ENCODE assay signal across 9 cellular contexts in genomic region chr6:28211840-28212509, GRCh38. TPM values are rescaled to one million over a fixed set of nuclear protein-coding genes. Genes with fewer than 3 reads are reported as not detected.
DNase-seq lines count a peak whose midpoint lies in the region; ATAC-seq, FAIRE-seq and TF ChIP-seq lines count a peak whose summit lies in the region.
"Had no signal": no experiment of that assay in that cellular context is flagged by ENCODE, and none has a peak within 500 bp of the region (broad histone marks: within the 10 kb centered on the region; RNA-seq: fewer than 3 reads in every experiment).

No MANE protein-coding gene starts in this region.

- peak; percentile 9 for ATAC-seq in HG02884 (IDR thresholded peaks at IDR 0.05; ENCODE audit: unreplicated experiment)
- peak in 1 of 2 donors; percentile 42 for ATAC-seq in lower lobe of right lung
- ATAC-seq in mucosa of descending colon, result no peak

- no peaks in the 10 kb centered on the region for H3K9me3 Mint-ChIP-seq in activated T-helper 1 cell treated with anti-CD3 and anti-CD28 coated beads, Interleukin-12 subunit alpha, Interleukin-12 subunit beta, Interleukin-2, Interleukin-4 antibody, amounts not matched to agents 30 ng/mL and 10 ng/mL and 1 ng/mL, durations not matched to agents 14 hours and 24 hours and 36 hours

- H3K4me3 Mint-ChIP-seq in activated T-helper 1 cell treated with anti-CD3 and anti-CD28 coated beads, Interleukin-12 subunit alpha, Interleukin-12 subunit beta, Interleukin-2, Interleukin-4 antibody, amounts not matched to agents 30 ng/mL and 10 ng/mL and 1 ng/mL, durations not matched to agents 14 hours and 24 hours and 36 hours, result peak overlapping the region; percentile 82

- H3K4me3 ChIP-seq in lower lobe of right lung, result peak overlapping the region; percentile 47
- H3K4me3 ChIP-seq in mucosa of descending colon, result no peak overlapping the region

- H3K27me3 ChIP-seq in lower lobe of right lung (ENCODE audit: low read depth), result peaks cover 86% of the 10 kb centered on the region

- intact Hi-C loops in activated T-helper 1 cell treated with anti-CD3 and anti-CD28 coated beads, Interleukin-12 subunit alpha, Interleukin-12 subunit beta, Interleukin-2, Interleukin-4 antibody, amounts not matched to agents 30 ng/mL and 10 ng/mL and 1 ng/mL, durations not matched to agents 14 hours and 24 hours and 36 hours (cut with micrococcal nuclease), result loop anchor here (2.0 to 10.0 kb wide), 8 partner anchors 71 to 443 kb away; partner anchors contain the start of genes ZKSCAN8, ZNF165, ZSCAN23 and ZSCAN31
- intact Hi-C loops in lower lobe of right lung (cut with DNase I) (no loop called here), mucosa of descending colon (cut with DNase I, micrococcal nuclease) (loop anchor here in 1 of 2 donors (5.0 kb wide), 1 partner anchor 70 kb away; the partner anchor contains the start of gene ZKSCAN8)

- FAIRE-seq in H54 (lab: Jason Lieb, UNC), result no peak

- peak overlapping the region; percentile 69 for H3K27ac ChIP-seq in lower lobe of right lung

- CTCF ChIA-PET in GM10248 (lab: Yijun Ruan, JAX), result interaction anchor here (1.0 to 2.2 kb wide), 3 partner anchors 14 to 144 kb away, joined by 3 to 7 read pairs (median 4); no protein-coding TSS in a partner anchor

- TF ChIP-seq CTCF in GM10248 (IDR thresholded peaks at IDR 0.05; ENCODE audit: control extremely low read depth, extremely low read depth, low read depth, missing control alignments), result no peak
- no peak for TF ChIP-seq CTCF in lower lobe of right lung (IDR thresholded peaks at IDR 0.05)
- TF ChIP-seq CTCF in mucosa of descending colon (IDR thresholded peaks at IDR 0.05), result no peak

- peak overlapping the region; percentile 50 for H3K27ac Mint-ChIP-seq in activated T-helper 1 cell treated with anti-CD3 and anti-CD28 coated beads, Interleukin-12 subunit alpha, Interleukin-12 subunit beta, Interleukin-2, Interleukin-4 antibody, amounts not matched to agents 30 ng/mL and 10 ng/mL and 1 ng/mL, durations not matched to agents 14 hours and 24 hours and 36 hours

- in situ Hi-C loops in KBM-7 (cut with MboI; ENCODE audit: low pct_unique_long_range_greater_than_20kb, low sequenced_read_pairs), result no loop called here

- peaks cover 88% of the 10 kb centered on the region for H3K27me3 Mint-ChIP-seq in activated T-helper 1 cell treated with anti-CD3 and anti-CD28 coated beads, Interleukin-12 subunit alpha, Interleukin-12 subunit beta, Interleukin-2, Interleukin-4 antibody, amounts not matched to agents 30 ng/mL and 10 ng/mL and 1 ng/mL, durations not matched to agents 14 hours and 24 hours and 36 hours (ENCODE audit: insufficient read depth)

- DNase-seq in GM10248 (ENCODE audit: extremely low spot score), result peak; percentile 27
- DNase-seq in activated T-helper 1 cell treated with anti-CD3 and anti-CD28 coated beads, Interleukin-12 subunit alpha, Interleukin-12 subunit beta, Interleukin-2, Interleukin-4 antibody, amounts not matched to agents 30 ng/mL and 10 ng/mL and 1 ng/mL, durations not matched to agents 14 hours and 24 hours and 36 hours (ENCODE audit: low spot score), result no peak
- no peak for DNase-seq in lower lobe of right lung
- DNase-seq in KBM-7, result no peak
- DNase-seq in mucosa of descending colon, result no peak
- no peak for DNase-seq in NCI-H524 (lab: John Stamatoyannopoulos, UW)
- DNase-seq in H54 (ENCODE audit: insufficient read length, low spot score), result no peak

- H3K9me3 ChIP-seq in lower lobe of right lung, result no peaks in the 10 kb centered on the region
- no peaks in the 10 kb centered on the region for H3K9me3 ChIP-seq in mucosa of descending colon

- H3K4me1 ChIP-seq in lower lobe of right lung, result peaks cover 26% of the 10 kb centered on the region
- no peaks in the 10 kb centered on the region for H3K4me1 ChIP-seq in mucosa of descending colon (ENCODE audit: low read depth)

- TF ChIP-seq POLR2A in H54 (IDR thresholded peaks at IDR 0.05; ENCODE audit: low read depth, low read length), result no peak

- H3K4me1 Mint-ChIP-seq in activated T-helper 1 cell treated with anti-CD3 and anti-CD28 coated beads, Interleukin-12 subunit alpha, Interleukin-12 subunit beta, Interleukin-2, Interleukin-4 antibody, amounts not matched to agents 30 ng/mL and 10 ng/mL and 1 ng/mL, durations not matched to agents 14 hours and 24 hours and 36 hours (ENCODE audit: low read depth), result peaks cover 43% of the 10 kb centered on the region

- peaks cover 2% of the 10 kb centered on the region for H3K36me3 Mint-ChIP-seq in activated T-helper 1 cell treated with anti-CD3 and anti-CD28 coated beads, Interleukin-12 subunit alpha, Interleukin-12 subunit beta, Interleukin-2, Interleukin-4 antibody, amounts not matched to agents 30 ng/mL and 10 ng/mL and 1 ng/mL, durations not matched to agents 14 hours and 24 hours and 36 hours (ENCODE audit: low read depth)

- no peaks in the 10 kb centered on the region for H3K36me3 ChIP-seq in lower lobe of right lung
- H3K36me3 ChIP-seq in mucosa of descending colon (ENCODE audit: low read depth), result no peaks in the 10 kb centered on the region

- POLR2A ChIA-PET in GM10248 (lab: Yijun Ruan, JAX), result no interaction called here

RNA-seq across cellular contexts. Expression of gene ZSCAN9, which starts 13.1 kb away (rescaled TPM):
- 6.1 and 8.1 TPM in 2 replicates for total RNA-seq in activated T-helper 1 cell treated with anti-CD3 and anti-CD28 coated beads, Interleukin-12 subunit alpha, Interleukin-12 subunit beta, Interleukin-2, Interleukin-4 antibody, amounts not matched to agents 30 ng/mL and 10 ng/mL and 1 ng/mL, durations not matched to agents 14 hours and 24 hours and 36 hours
- 11.3 TPM for total RNA-seq in lower lobe of right lung
- 10 to 100 TPM; 14.1 to 15.7 (median 14.9) TPM for total RNA-seq in mucosa of descending colon

RNA-seq across cellular contexts. Expression of gene ZKSCAN4, which starts 40.1 kb away (rescaled TPM):
- 4.8 and 6.0 TPM in 2 replicates for total RNA-seq in activated T-helper 1 cell treated with anti-CD3 and anti-CD28 coated beads, Interleukin-12 subunit alpha, Interleukin-12 subunit beta, Interleukin-2, Interleukin-4 antibody, amounts not matched to agents 30 ng/mL and 10 ng/mL and 1 ng/mL, durations not matched to agents 14 hours and 24 hours and 36 hours
- total RNA-seq in lower lobe of right lung (6.2 TPM), mucosa of descending colon (1 to 10 TPM; 4.0 to 6.1 (median 5.5) TPM)

RNA-seq across cellular contexts. Expression of gene NKAPL, which starts 47.1 kb away (rescaled TPM):
- 0.16 TPM in 1 of 2 replicates, not detected in the other for total RNA-seq in activated T-helper 1 cell treated with anti-CD3 and anti-CD28 coated beads, Interleukin-12 subunit alpha, Interleukin-12 subunit beta, Interleukin-2, Interleukin-4 antibody, amounts not matched to agents 30 ng/mL and 10 ng/mL and 1 ng/mL, durations not matched to agents 14 hours and 24 hours and 36 hours
- total RNA-seq in lower lobe of right lung (0.30 TPM), mucosa of descending colon (1 to 10 TPM in 1 of 3 donors, under 1 TPM in 1, not detected in 1; 0.24 to 2.8 TPM)
- total RNA-seq: M059J had no signal

RNA-seq across cellular contexts. Expression of gene ZSCAN26, which starts 55.0 kb away (rescaled TPM):
- total RNA-seq in activated T-helper 1 cell treated with anti-CD3 and anti-CD28 coated beads, Interleukin-12 subunit alpha, Interleukin-12 subunit beta, Interleukin-2, Interleukin-4 antibody, amounts not matched to agents 30 ng/mL and 10 ng/mL and 1 ng/mL, durations not matched to agents 14 hours and 24 hours and 36 hours, result 5.4 and 6.0 TPM in 2 replicates
- total RNA-seq in lower lobe of right lung (12.2 TPM), mucosa of descending colon (10 to 100 TPM in 1 of 3 donors, 1 to 10 TPM in 2; 8.2 to 17.7 (median 9.2) TPM)
